15 cellular contexts compared by ENCODE assay signal in genomic region chr7:121406-121805, GRCh38.
"Had no signal": no experiment of that assay in that cellular context is flagged by ENCODE, and none has a peak within 500 bp of the region (broad histone marks: within the 10 kb centered on the region; RNA-seq: fewer than 3 reads in every experiment).

No MANE protein-coding gene starts in this region.

- H3K4me1 Mint-ChIP-seq: activated naive CD8-positive, alpha-beta T cell treated with anti-CD3 and anti-CD28 coated beads, Interleukin-2, amount 10 ng/mL, durations not matched to agents 7 days and 5 days; natural killer cell had no signal

- H3K27ac Mint-ChIP-seq: activated naive CD8-positive, alpha-beta T cell treated with anti-CD3 and anti-CD28 coated beads, Interleukin-2, amount 10 ng/mL, durations not matched to agents 7 days and 5 days; activated T-cell treated with anti-CD3 and anti-CD28 coated beads, Interleukin-2, amount 50 U/mL, for 72 hours; natural killer cell; T-helper 1 cell treated with Interleukin-12 subunit alpha and Interleukin-12 subunit beta and Interleukin-4 antibody, amounts not matched to agents 30 μg/mL and 1 μg/mL, for 36 hours had no signal

- H3K4me3 Mint-ChIP-seq: activated naive CD8-positive, alpha-beta T cell treated with anti-CD3 and anti-CD28 coated beads, Interleukin-2, amount 10 ng/mL, durations not matched to agents 7 days and 5 days; activated T-cell treated with anti-CD3 and anti-CD28 coated beads, Interleukin-2, amount 50 U/mL, for 72 hours; natural killer cell; T-helper 1 cell treated with Interleukin-12 subunit alpha and Interleukin-12 subunit beta and Interleukin-4 antibody, amounts not matched to agents 30 μg/mL and 1 μg/mL, for 36 hours had no signal

- H3K36me3 Mint-ChIP-seq: activated naive CD8-positive, alpha-beta T cell treated with anti-CD3 and anti-CD28 coated beads, Interleukin-2, amount 10 ng/mL, durations not matched to agents 7 days and 5 days; natural killer cell had no signal

- H3K4me3 ChIP-seq: heart right ventricle, thyroid gland had no signal

- ATAC-seq: activated CD4-positive, CD25-positive, alpha-beta regulatory T cell treated with anti-CD3 and anti-CD28 coated beads, Interleukin-2, amount 50 U/mL, for 24 hours; activated T-cell treated with anti-CD3 and anti-CD28 coated beads, Interleukin-2, amount 50 U/mL, for 72 hours; heart right ventricle; natural killer cell had no signal

- H3K9me3 Mint-ChIP-seq: activated naive CD8-positive, alpha-beta T cell treated with anti-CD3 and anti-CD28 coated beads, Interleukin-2, amount 10 ng/mL, durations not matched to agents 7 days and 5 days; activated T-cell treated with anti-CD3 and anti-CD28 coated beads, Interleukin-2, amount 50 U/mL, for 72 hours; natural killer cell; T-helper 1 cell treated with Interleukin-12 subunit alpha and Interleukin-12 subunit beta and Interleukin-4 antibody, amounts not matched to agents 30 μg/mL and 1 μg/mL, for 36 hours had no signal

- H3K36me3 ChIP-seq: heart right ventricle, thyroid gland had no signal

- H3K27me3 ChIP-seq: thyroid gland had no signal

- DNase-seq: activated CD4-positive, alpha-beta T cell treated with anti-CD3 and anti-CD28 coated beads, Interleukin-2, amount 50 U/mL, for 48 hours; activated gamma-delta T cell treated with Interleukin-2 at 50 U/mL for 16 hours; activated naive CD8-positive, alpha-beta T cell treated with anti-CD3 and anti-CD28 coated beads, Interleukin-2, amount 10 ng/mL, durations not matched to agents 7 days and 5 days; activated T-cell treated with anti-CD3 and anti-CD28 coated beads, Interleukin-2, amount 50 U/mL, for 72 hours; aorta; heart right ventricle; left cardiac atrium; natural killer cell; stimulated activated CD4-positive, alpha-beta T cell treated with anti-CD3 and anti-CD28 coated beads, Interleukin-4, amount 100 ng/mL, for 4 hours had no signal

- H3K9me3 ChIP-seq: heart right ventricle, thyroid gland had no signal

- FAIRE-seq: bronchial epithelial cell, frontal cortex, urothelium cell line had no signal
